ENCODE assay signal across 8 cellular contexts in genomic region chr19:52190679-52191293, GRCh38. TPM values are rescaled to one million over a fixed set of nuclear protein-coding genes. Genes with fewer than 3 reads are reported as not detected.
DNase-seq lines count a peak whose midpoint lies in the region; ATAC-seq and TF ChIP-seq lines count a peak whose summit lies in the region.

No MANE protein-coding gene starts in this region.

- DNase-seq in CD14-positive monocyte (ENCODE audit: low spot score) (no peak), left ventricle myocardium inferior (no peak), putamen (ENCODE audit: low spot score) (peak; percentile 34), GM19238 (ENCODE audit: insufficient read length, low spot score) (no peak), NCI-H146 (lab: John Stamatoyannopoulos, UW) (no peak)

- peaks cover 0 to 6% (median 4%) of the 10 kb centered on the region in 3 donors for H3K27me3 Mint-ChIP-seq in CD14-positive monocyte (ENCODE audit: low read depth in 3 of 3)
- no peaks in the 10 kb centered on the region for H3K27me3 Mint-ChIP-seq in activated T-helper 17 cell treated with anti-CD3 and anti-CD28 coated beads, Interleukin-2, amount 50 U/mL, for 72 hours

- POLR2A ChIA-PET in HEK293 (lab: Yijun Ruan, JAX), result no interaction called here

- H3K27ac ChIP-seq in HEK293 (ENCODE audit: extremely low read depth, low read depth, low read length) (peak overlapping the region; percentile 95), left ventricle myocardium inferior (replicated peaks) (peak overlapping the region; percentile 96)

- H3K27me3 ChIP-seq in left ventricle myocardium inferior (ENCODE audit: low read depth), result no peaks in the 10 kb centered on the region

- H3K36me3 ChIP-seq in HEK293 (ENCODE audit: control insufficient read depth in 2 of 2, insufficient read depth in 1 of 2, low read length in 2 of 2) (peaks cover 30 to 43% of the 10 kb centered on the region in 2 experiments), left ventricle myocardium inferior (peaks cover 23% of the 10 kb centered on the region)

- no peak for ATAC-seq in activated T-helper 17 cell treated with anti-CD3 and anti-CD28 coated beads, Interleukin-2, amount 50 U/mL, for 72 hours (replicated peaks)
- no peak for ATAC-seq in HG02970 (IDR thresholded peaks at IDR 0.05; ENCODE audit: low FRiP score, unreplicated experiment)

- peak overlapping the region; percentile 98 to 100 (median 100) for H3K27ac Mint-ChIP-seq in CD14-positive monocyte
- H3K27ac Mint-ChIP-seq in activated T-helper 17 cell treated with anti-CD3 and anti-CD28 coated beads, Interleukin-2, amount 50 U/mL, for 72 hours, result peak overlapping the region; percentile 98

- intact Hi-C loops in CD14-positive monocyte (cut with micrococcal nuclease) (loop anchor here in 1 of 2 donors (2.0 to 10.0 kb wide), 2 partner anchors 52 to 166 kb away; partner anchors contain the start of genes ZNF614 and ZNF616), left ventricle myocardium inferior (cut with micrococcal nuclease) (no loop called here)

- peaks cover 32% of the 10 kb centered on the region for H3K4me1 Mint-ChIP-seq in CD14-positive monocyte
- peaks cover 30% of the 10 kb centered on the region for H3K4me1 Mint-ChIP-seq in activated T-helper 17 cell treated with anti-CD3 and anti-CD28 coated beads, Interleukin-2, amount 50 U/mL, for 72 hours

- H3K36me3 Mint-ChIP-seq in CD14-positive monocyte, result peaks cover 22 to 39% of the 10 kb centered on the region in 2 donors
- peaks cover 63% of the 10 kb centered on the region for H3K36me3 Mint-ChIP-seq in activated T-helper 17 cell treated with anti-CD3 and anti-CD28 coated beads, Interleukin-2, amount 50 U/mL, for 72 hours (ENCODE audit: low read depth)

- H3K4me1 ChIP-seq in HEK293 (ENCODE audit: control insufficient read depth, insufficient read depth, low read length), result peaks cover 12% of the 10 kb centered on the region; the same call in 1 of the 2 replicates
- peaks cover 68% of the 10 kb centered on the region for H3K4me1 ChIP-seq in left ventricle myocardium inferior

- TF ChIP-seq CTCF in CD14-positive monocyte (IDR thresholded peaks at IDR 0.05) (no peak), HEK293 (tag by site-specific recombination; IDR thresholded peaks at IDR 0.05) (no peak), left ventricle myocardium inferior (IDR thresholded peaks at IDR 0.05; ENCODE audit: borderline replicate concordance) (no peak)

- peak overlapping the region; percentile 99 for H3K4me3 ChIP-seq in HEK293 (ENCODE audit: low read depth, low read length)
- peak overlapping the region; percentile 91 for H3K4me3 ChIP-seq in left ventricle myocardium inferior

- no peaks in the 10 kb centered on the region for H3K9me3 Mint-ChIP-seq in CD14-positive monocyte
- H3K9me3 Mint-ChIP-seq in activated T-helper 17 cell treated with anti-CD3 and anti-CD28 coated beads, Interleukin-2, amount 50 U/mL, for 72 hours, result no peaks in the 10 kb centered on the region

- H3K4me3 Mint-ChIP-seq in CD14-positive monocyte, result peak overlapping the region; percentile 90 to 99
- peak overlapping the region; percentile 99 for H3K4me3 Mint-ChIP-seq in activated T-helper 17 cell treated with anti-CD3 and anti-CD28 coated beads, Interleukin-2, amount 50 U/mL, for 72 hours

- CTCF ChIA-PET in HEK293 (lab: Yijun Ruan, JAX), result interaction anchor here (0.6 kb wide), 1 partner anchor 1000 kb away, joined by 3 read pairs; no protein-coding TSS in a partner anchor

- H3K9me3 ChIP-seq in HEK293 (ENCODE audit: control insufficient read depth, insufficient read depth, low read depth, low read length), result no peaks in the 10 kb centered on the region
- no peaks in the 10 kb centered on the region for H3K9me3 ChIP-seq in left ventricle myocardium inferior (replicated peaks)

TF ChIP-seq in HEK293, 187 proteins besides CTCF, POLR2A, EP300 and RAD21:
- TF ChIP-seq ZNF621 (tag by site-specific recombination; IDR thresholded peaks at IDR 0.05), result no peak
- peak; percentile 35; the same call in 1 of the 2 replicates for TF ChIP-seq ZNF335 (tag by site-specific recombination; conservative IDR thresholded peaks at IDR 0.05)
- TF ChIP-seq ZNF514 (tag by site-specific recombination; IDR thresholded peaks at IDR 0.05), result no peak
- TF ChIP-seq ZNF341 (tag by site-specific recombination; IDR thresholded peaks at IDR 0.05; ENCODE audit: low read depth), result peak; percentile 44; the same call in 1 of the 2 replicates
- peak; percentile 84 for TF ChIP-seq PRDM10 (tag by site-specific recombination; IDR thresholded peaks at IDR 0.05)
- no peak for TF ChIP-seq ZNF416 (tag by site-specific recombination; IDR thresholded peaks at IDR 0.05)

RNA-seq across cellular contexts. Expression of gene PPP2R1A, which starts 0.9 kb away (rescaled TPM):
- 100 to 1,000 TPM; 127 to 151 TPM for polyA plus RNA-seq in CD14-positive monocyte
- 100 to 1,000 TPM; 165 to 201 TPM for total RNA-seq in activated T-helper 17 cell treated with anti-CD3 and anti-CD28 coated beads, Interleukin-2, amount 50 U/mL, for 72 hours
- total RNA-seq in left ventricle myocardium inferior, result 395 TPM

RNA-seq across cellular contexts. Expression of gene ZNF836, which starts 19.4 kb away (rescaled TPM):
- polyA plus RNA-seq in CD14-positive monocyte, result 1 to 10 TPM; 2.3 to 2.6 TPM
- 10 to 100 TPM in 1 of 2 donors, 1 to 10 TPM in 1; 8.8 to 15.1 TPM for total RNA-seq in activated T-helper 17 cell treated with anti-CD3 and anti-CD28 coated beads, Interleukin-2, amount 50 U/mL, for 72 hours
- 8.1 TPM for total RNA-seq in left ventricle myocardium inferior

RNA-seq across cellular contexts. Expression of gene ZNF616, which starts 51.0 kb away (rescaled TPM):
- polyA plus RNA-seq in CD14-positive monocyte, result 1 to 10 TPM in 1 of 2 donors, under 1 TPM in 1; 0.32 to 1.1 TPM
- total RNA-seq in activated T-helper 17 cell treated with anti-CD3 and anti-CD28 coated beads, Interleukin-2, amount 50 U/mL, for 72 hours, result 10 to 100 TPM in 1 of 2 donors, 1 to 10 TPM in 1; 5.4 to 11.6 TPM
- total RNA-seq in left ventricle myocardium inferior, result 5.6 TPM
